Comparison of ENCODE assay signal across 29 cellular contexts in the genomic region with DNA sequence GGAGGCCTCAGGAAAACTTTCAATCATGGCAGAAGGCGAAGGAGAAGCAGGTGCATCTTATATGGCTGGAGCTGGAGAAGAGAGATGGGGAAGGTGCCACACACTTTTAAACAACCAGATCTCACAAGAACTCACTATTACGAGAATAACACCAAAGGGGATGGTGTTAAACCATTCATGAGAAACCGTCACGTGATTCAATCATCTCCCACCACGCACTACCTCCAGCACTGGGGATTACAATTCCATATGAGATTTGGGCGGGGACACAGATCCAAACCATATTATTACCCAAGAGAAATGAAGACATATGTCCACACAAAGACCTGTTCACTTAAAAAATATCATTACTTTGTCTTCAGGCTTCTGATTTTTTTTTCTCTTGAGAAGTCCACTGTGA.
"Had no signal": no experiment of that assay in that cellular context is flagged by ENCODE, and none has a peak within 500 bp of the region (broad histone marks: within the 10 kb centered on the region; RNA-seq: fewer than 3 reads in every experiment).

No MANE protein-coding gene starts in this region.

- H3K27me3 ChIP-seq: stomach, suprapubic skin, testis, thyroid gland, tibial artery, tibial nerve, transverse colon, upper lobe of left lung, upper lobe of right lung, uterus, vagina had no signal

- H3K4me1 ChIP-seq: stomach, suprapubic skin, testis, thyroid gland, tibial artery, tibial nerve, transverse colon, upper lobe of left lung, upper lobe of right lung, uterus, vagina had no signal

- H3K9me3 ChIP-seq: suprapubic skin, testis, thoracic aorta, thyroid gland, tibial artery, tibial nerve, upper lobe of left lung, upper lobe of right lung, uterus, vagina had no signal

- DNase-seq: stimulated activated CD4-positive, alpha-beta T cell treated with anti-CD3 and anti-CD28 coated beads, Interleukin-2, amount 100 ng/mL, for 48 hours; stimulated activated CD4-positive, alpha-beta T cell treated with anti-CD3 and anti-CD28 coated beads, Interleukin-4, amount 100 ng/mL, for 1 hour; stimulated activated CD4-positive, alpha-beta T cell treated with anti-CD3 and anti-CD28 coated beads, Interleukin-4, amount 100 ng/mL, for 24 hours; stimulated activated CD4-positive, alpha-beta T cell treated with anti-CD3 and anti-CD28 coated beads, Interleukin-4, amount 100 ng/mL, for 4 hours; stimulated activated CD8-positive, alpha-beta memory T cell treated with anti-CD3 and anti-CD28 coated beads, Interleukin-4, amount 100 ng/mL, for 48 hours; stimulated activated naive B cell treated with anti-CD40 and anti-IgM and Interleukin-4, amounts not matched to agents 10 μg/mL and 1 μg/mL and 100 μg/mL, for 72 hours; stimulated activated naive CD4-positive, alpha-beta T cell; stimulated activated naive CD4-positive, alpha-beta T cell treated with Interleukin-2 at 50 U/mL for 16 hours; stimulated activated naive CD8-positive, alpha-beta T cell treated with anti-CD3 and anti-CD28 coated beads, Interleukin-15, amount 100 ng/mL, for 72 hours; stimulated activated naive CD8-positive, alpha-beta T cell treated with anti-CD3 and anti-CD28 coated beads, Interleukin-15, Interleukin-2, amounts not matched to agents 100 U/mL and 50 U/mL, for 24 hours; stomach; substantia nigra; testis; thyroid gland; tibial artery; transverse colon; trophoblast cell; upper lobe of left lung; upper lobe of right lung; uterus had no signal

- H3K27ac Mint-ChIP-seq: stimulated activated effector memory CD8-positive, alpha-beta T cell treated with anti-CD3 and anti-CD28 coated beads, Interleukin-12 subunit alpha, Interleukin-12 subunit beta, amount 100 ng/mL, for 72 hours; stimulated activated memory B cell treated with anti-CD40 and anti-IgM and Interleukin-4, amounts not matched to agents 10 μg/mL and 1 μg/mL and 100 μg/mL, for 72 hours; stimulated activated naive B cell treated with anti-CD40 and anti-IgM and Interleukin-4, amounts not matched to agents 10 μg/mL and 1 μg/mL and 100 μg/mL, for 72 hours; stimulated activated naive CD8-positive, alpha-beta T cell treated with anti-CD3 and anti-CD28 coated beads, Interleukin-15, amount 100 ng/mL, for 72 hours; stimulated activated naive CD8-positive, alpha-beta T cell treated with anti-CD3 and anti-CD28 coated beads, Interleukin-15, Interleukin-2, amounts not matched to agents 100 ng/mL and 50 ng/mL, for 24 hours; type B pancreatic cell had no signal

- FAIRE-seq: urothelium cell line had no signal

- H3K27ac ChIP-seq: stomach, suprapubic skin, testis, thoracic aorta, thyroid gland, tibial artery, tibial nerve, transverse colon, upper lobe of left lung, upper lobe of right lung, uterus, vagina had no signal

- H3K4me3 ChIP-seq: stomach, suprapubic skin, testis, thoracic aorta, thyroid gland, tibial artery, tibial nerve, transverse colon, upper lobe of left lung, upper lobe of right lung, uterus, vagina had no signal

- ATAC-seq: stimulated activated effector memory CD8-positive, alpha-beta T cell treated with anti-CD3 and anti-CD28 coated beads, Interleukin-12 subunit alpha, Interleukin-12 subunit beta, amount 100 ng/mL, for 72 hours; stimulated activated memory B cell treated with anti-CD40 and anti-IgM and Interleukin-4, amounts not matched to agents 10 μg/mL and 1 μg/mL and 100 μg/mL, for 72 hours; stimulated activated naive B cell treated with anti-CD40 and anti-IgM and Interleukin-4, amounts not matched to agents 10 μg/mL and 1 μg/mL and 100 μg/mL, for 72 hours; stimulated activated naive CD8-positive, alpha-beta T cell treated with anti-CD3 and anti-CD28 coated beads, Interleukin-15, amount 100 ng/mL, for 72 hours; stimulated activated naive CD8-positive, alpha-beta T cell treated with anti-CD3 and anti-CD28 coated beads, Interleukin-15, Interleukin-2, amounts not matched to agents 100 U/mL and 50 U/mL, for 24 hours; upper lobe of right lung had no signal

- H3K4me1 Mint-ChIP-seq: stimulated activated effector memory CD8-positive, alpha-beta T cell treated with anti-CD3 and anti-CD28 coated beads, Interleukin-12 subunit alpha, Interleukin-12 subunit beta, amount 100 ng/mL, for 72 hours; stimulated activated memory B cell treated with anti-CD40 and anti-IgM and Interleukin-4, amounts not matched to agents 10 μg/mL and 1 μg/mL and 100 μg/mL, for 72 hours; stimulated activated naive B cell treated with anti-CD40 and anti-IgM and Interleukin-4, amounts not matched to agents 10 μg/mL and 1 μg/mL and 100 μg/mL, for 72 hours; stimulated activated naive CD8-positive, alpha-beta T cell treated with anti-CD3 and anti-CD28 coated beads, Interleukin-15, amount 100 ng/mL, for 72 hours had no signal

- H3K4me3 Mint-ChIP-seq: stimulated activated effector memory CD8-positive, alpha-beta T cell treated with anti-CD3 and anti-CD28 coated beads, Interleukin-12 subunit alpha, Interleukin-12 subunit beta, amount 100 ng/mL, for 72 hours; stimulated activated memory B cell treated with anti-CD40 and anti-IgM and Interleukin-4, amounts not matched to agents 10 μg/mL and 1 μg/mL and 100 μg/mL, for 72 hours; stimulated activated naive B cell treated with anti-CD40 and anti-IgM and Interleukin-4, amounts not matched to agents 10 μg/mL and 1 μg/mL and 100 μg/mL, for 72 hours; stimulated activated naive CD8-positive, alpha-beta T cell treated with anti-CD3 and anti-CD28 coated beads, Interleukin-15, amount 100 ng/mL, for 72 hours; stimulated activated naive CD8-positive, alpha-beta T cell treated with anti-CD3 and anti-CD28 coated beads, Interleukin-15, Interleukin-2, amounts not matched to agents 100 ng/mL and 50 ng/mL, for 24 hours; type B pancreatic cell had no signal

- H3K36me3 Mint-ChIP-seq: stimulated activated effector memory CD8-positive, alpha-beta T cell treated with anti-CD3 and anti-CD28 coated beads, Interleukin-12 subunit alpha, Interleukin-12 subunit beta, amount 100 ng/mL, for 72 hours; stimulated activated memory B cell treated with anti-CD40 and anti-IgM and Interleukin-4, amounts not matched to agents 10 μg/mL and 1 μg/mL and 100 μg/mL, for 72 hours; stimulated activated naive B cell treated with anti-CD40 and anti-IgM and Interleukin-4, amounts not matched to agents 10 μg/mL and 1 μg/mL and 100 μg/mL, for 72 hours; type B pancreatic cell had no signal

- H3K27me3 Mint-ChIP-seq: stimulated activated memory B cell treated with anti-CD40 and anti-IgM and Interleukin-4, amounts not matched to agents 10 μg/mL and 1 μg/mL and 100 μg/mL, for 72 hours; stimulated activated naive B cell treated with anti-CD40 and anti-IgM and Interleukin-4, amounts not matched to agents 10 μg/mL and 1 μg/mL and 100 μg/mL, for 72 hours; stimulated activated naive CD8-positive, alpha-beta T cell treated with anti-CD3 and anti-CD28 coated beads, Interleukin-15, amount 100 ng/mL, for 72 hours; stimulated activated naive CD8-positive, alpha-beta T cell treated with anti-CD3 and anti-CD28 coated beads, Interleukin-15, Interleukin-2, amounts not matched to agents 100 ng/mL and 50 ng/mL, for 24 hours; type B pancreatic cell had no signal

- H3K36me3 ChIP-seq: stomach, suprapubic skin, thoracic aorta, thyroid gland, tibial artery, tibial nerve, transverse colon, upper lobe of left lung, upper lobe of right lung, uterus, vagina had no signal

- H3K9me3 Mint-ChIP-seq: stimulated activated naive B cell treated with anti-CD40 and anti-IgM and Interleukin-4, amounts not matched to agents 10 μg/mL and 1 μg/mL and 100 μg/mL, for 72 hours; type B pancreatic cell had no signal
